ENCODE assay signal across 8 cellular contexts in the genomic region with DNA sequence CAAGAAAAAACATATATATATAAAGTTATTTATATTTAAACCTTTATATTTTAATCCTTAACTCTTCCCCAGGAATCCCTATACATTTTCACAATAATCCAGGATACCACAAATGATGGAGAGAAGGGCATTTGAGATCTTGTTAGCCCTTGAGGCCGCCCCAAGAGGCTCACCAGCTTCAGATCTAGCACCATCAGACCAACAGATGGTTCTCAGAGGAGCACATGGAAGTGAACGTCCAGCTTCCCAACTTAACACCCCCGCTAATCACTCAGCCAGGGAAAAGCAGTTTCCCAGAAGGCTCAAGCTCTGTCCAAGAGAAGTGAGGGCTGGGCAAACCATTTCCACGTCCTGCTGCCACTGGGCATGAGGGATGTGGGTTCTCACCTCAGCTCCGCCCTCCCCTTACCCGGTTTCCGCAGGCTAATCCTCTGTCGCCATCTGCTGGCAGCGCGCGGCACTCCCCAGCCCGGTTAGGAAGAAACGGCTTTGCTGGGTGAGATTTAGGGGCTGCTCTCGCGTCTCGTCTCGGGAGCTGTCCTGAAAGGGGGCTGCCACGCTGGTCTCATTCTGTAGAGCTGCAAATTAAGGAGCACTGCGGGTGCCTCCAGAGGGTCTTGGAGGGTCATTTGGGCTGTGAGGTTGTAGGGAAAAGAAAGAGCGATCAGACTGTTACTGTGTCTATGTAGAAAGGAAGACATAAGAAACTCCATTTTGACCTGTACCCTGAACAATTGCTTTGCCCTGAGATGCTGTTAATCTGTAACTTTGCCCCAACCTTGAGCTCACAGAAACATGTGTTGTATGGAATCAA. TPM values are rescaled to one million over a fixed set of nuclear protein-coding genes. Genes with fewer than 3 reads are reported as not detected.
DNase-seq lines count a peak whose midpoint lies in the region; ATAC-seq, FAIRE-seq and TF ChIP-seq lines count a peak whose summit lies in the region.

No MANE protein-coding gene starts in this region.

- peak; percentile 99 for TF ChIP-seq CTCF in bronchial epithelial cell (IDR thresholded peaks at IDR 0.05; ENCODE audit: insufficient read depth, low read length, severe bottlenecking)

- DNase-seq in NK-92 treated with Interleukin-12 subunit alpha and Interleukin-12 subunit beta, amount 100 ng/mL, for 24 hours (lab: John Stamatoyannopoulos, UW): peak; percentile 66
- DNase-seq in NK-92 (lab: John Stamatoyannopoulos, UW; ENCODE audit: unreplicated experiment) (no peak), NCI-H2196 treated with DMSO at 0.1 percent for 48 hours (lab: John Stamatoyannopoulos, UW; ENCODE audit: unreplicated experiment) (peak; percentile 47), bronchial epithelial cell (ENCODE audit: low read depth) (peak; percentile 55), kidney tubule cell (ENCODE audit: low spot score) (peak; percentile 81)
- DNase-seq in activated CD4-positive, CD25-positive, alpha-beta regulatory T cell (lab: John Stamatoyannopoulos, UW): peak; percentile 80 to 91 (median 82)
- peak; percentile 84 for DNase-seq in stimulated activated CD4-positive, alpha-beta T cell treated with anti-CD3 and anti-CD28 coated beads, Interleukin-1b, Interleukin-23, amount 100 ng/mL, for 48 hours

- ATAC-seq in HG03045 (IDR thresholded peaks at IDR 0.05; ENCODE audit: unreplicated experiment): peak; percentile 97

- H3K4me3 ChIP-seq in bronchial epithelial cell (ENCODE audit: low read depth, low read length): no peak overlapping the region

- no peaks in the 10 kb centered on the region for H3K27me3 ChIP-seq in bronchial epithelial cell (ENCODE audit: control insufficient read depth, insufficient read depth, low read length)

- FAIRE-seq in bronchial epithelial cell (lab: Jason Lieb, UNC): no peak

- no peaks in the 10 kb centered on the region for H3K36me3 ChIP-seq in bronchial epithelial cell (ENCODE audit: control insufficient read depth, insufficient read depth, low read length)

RNA-seq across cellular contexts. Expression of gene FAM111A, which starts 6.8 kb away (rescaled TPM):
- total RNA-seq in bronchial epithelial cell: 7.9 and 18.3 TPM in 2 replicates

RNA-seq across cellular contexts. Expression of gene FAM111B, which starts 28.8 kb away (rescaled TPM):
- under 0.01 TPM in 2 replicates for total RNA-seq in bronchial epithelial cell

RNA-seq across cellular contexts. Expression of gene DTX4, which starts 36.1 kb away (rescaled TPM):
- 2.4 and 2.6 TPM in 2 replicates for total RNA-seq in bronchial epithelial cell

RNA-seq across cellular contexts. Expression of gene GLYATL1B, which starts 49.7 kb away (rescaled TPM):
- total RNA-seq in bronchial epithelial cell: not detected in 2 replicates
